Comparison of ENCODE assay signal across 16 cellular contexts in genomic region chr14:101147848-101148247, GRCh38.
A peak's percentile ranks its signal among the peaks of the same experiment; 100 is the strongest.
DNase-seq lines count a peak whose midpoint lies in the region; ATAC-seq and TF ChIP-seq lines count a peak whose summit lies in the region.
"Had no signal": no experiment of that assay in that cellular context is flagged by ENCODE, and none has a peak within 500 bp of the region (broad histone marks: within the 10 kb centered on the region; RNA-seq: fewer than 3 reads in every experiment).

No MANE protein-coding gene starts in this region.

- in situ Hi-C loops in Panc1 (cut with HindIII; ENCODE audit: low pct_unique_long_range_greater_than_20kb, low sequenced_read_pairs), result no loop called here

- H3K14ac ChIP-seq in neuronal stem cell (ENCODE audit: low read length), result no peak overlapping the region

- H3K4me1 ChIP-seq in Panc1 (ENCODE audit: control insufficient read depth, insufficient read depth, low read length) (peaks cover 3% of the 10 kb centered on the region; the same call in 1 of the 2 replicates), neuronal stem cell (ENCODE audit: control insufficient read depth in 2 of 2, insufficient read depth in 1 of 2, low read depth in 1 of 2, low read length in 2 of 2) (peaks cover 15 to 16% of the 10 kb centered on the region in 2 donors), osteoblast (ENCODE audit: insufficient read depth, low read length) (no peaks in the 10 kb centered on the region)
- H3K4me1 ChIP-seq: BE2C, HAP-1 had no signal

- H3K9me3 ChIP-seq in Panc1 (ENCODE audit: control insufficient read depth, insufficient read depth, low read depth, low read length) (no peaks in the 10 kb centered on the region), neuronal stem cell (replicated peaks in 1 of 2; ENCODE audit: control insufficient read depth in 2 of 2, insufficient read depth in 1 of 2, low read depth in 1 of 2, low read length in 2 of 2) (peaks cover 0 to 13% of the 10 kb centered on the region in 2 donors), osteoblast (ENCODE audit: low read depth, low read length) (no peaks in the 10 kb centered on the region)
- H3K9me3 ChIP-seq: BE2C, HAP-1 had no signal

- H3K27me3 ChIP-seq in Panc1 (ENCODE audit: control insufficient read depth, insufficient read depth, low read length) (no peaks in the 10 kb centered on the region), neuronal stem cell (ENCODE audit: control insufficient read depth in 3 of 3, insufficient read depth in 3 of 3, low read depth in 1 of 3, low read length in 3 of 3) (peaks cover 0 to 7% (median 0%) of the 10 kb centered on the region in 3 experiments), osteoblast (ENCODE audit: insufficient read depth, low read length) (peaks cover 20% of the 10 kb centered on the region)
- H3K27me3 ChIP-seq: BE2C had no signal

- POLR2A ChIA-PET in Panc1 (lab: Charles Lee), result no interaction called here

- intact Hi-C loops in Panc1 (cut with micrococcal nuclease; ENCODE audit: unreplicated experiment), result no loop called here
- intact Hi-C loops in activated T-helper 2 cell treated with anti-CD3 and anti-CD28 coated beads, Interferon-gamma antibody, Interleukin-2, Interleukin-4, amounts not matched to agents 10 μg/mL and 5 μg/mL and 100 μg/mL, durations not matched to agents 14 hours and 24 hours and 36 hours (cut with micrococcal nuclease), result no loop called here

- H3K18ac ChIP-seq in neuronal stem cell (ENCODE audit: low read length), result no peak overlapping the region

- no peaks in the 10 kb centered on the region for H3K36me3 ChIP-seq in Panc1 (ENCODE audit: control insufficient read depth, insufficient read depth, low read length)
- no peaks in the 10 kb centered on the region for H3K36me3 ChIP-seq in neuronal stem cell (replicated peaks in 1 of 2; ENCODE audit: control insufficient read depth in 2 of 2, insufficient read depth in 2 of 2, low read length in 2 of 2)
- H3K36me3 ChIP-seq in osteoblast (ENCODE audit: insufficient read depth, low read length), result no peaks in the 10 kb centered on the region
- H3K36me3 ChIP-seq: BE2C, HAP-1 had no signal

- H3K36me3 Mint-ChIP-seq in activated T-helper 2 cell treated with anti-CD3 and anti-CD28 coated beads, Interferon-gamma antibody, Interleukin-2, Interleukin-4, amounts not matched to agents 10 μg/mL and 5 μg/mL and 100 μg/mL, durations not matched to agents 14 hours and 24 hours and 36 hours (ENCODE audit: low read depth), result no peaks in the 10 kb centered on the region
- H3K36me3 Mint-ChIP-seq: CD4-positive, CD25-positive, alpha-beta regulatory T cell had no signal

- no peak for DNase-seq in Panc1 (ENCODE audit: low read depth, low spot score)
- peak; percentile 33 for DNase-seq in glomerular endothelial cell (ENCODE audit: extremely low read depth, low read depth, low spot score)
- DNase-seq in neuronal stem cell (ENCODE audit: low spot score), result no peak
- DNase-seq in activated T-helper 2 cell treated with anti-CD3 and anti-CD28 coated beads, Interferon-gamma antibody, Interleukin-2, Interleukin-4, amounts not matched to agents 10 μg/mL and 5 μg/mL and 100 μg/mL, durations not matched to agents 14 hours and 24 hours and 36 hours (ENCODE audit: low spot score), result no peak
- no peak for DNase-seq in osteoblast (ENCODE audit: insufficient read length, low spot score, missing footprints)
- DNase-seq: ACHN; BE2C; C1 segment of cervical spinal cord; CD4-positive, CD25-positive, alpha-beta regulatory T cell; CD8-positive, alpha-beta memory T cell; COR-L47; DMS 273 treated with DMSO at 0.1 percent for 48 hours; DMS53; GM23248 had no signal

- no peak overlapping the region for H2BK15ac ChIP-seq in neuronal stem cell (ENCODE audit: low read length)

- H3K27ac ChIP-seq in Panc1 (ENCODE audit: low read length) (peak overlapping the region; percentile 54; the same call in 1 of the 2 replicates), neuronal stem cell (replicated peaks; ENCODE audit: low read length) (no peak overlapping the region), osteoblast (ENCODE audit: low read depth, low read length) (no peak overlapping the region)
- H3K27ac ChIP-seq: GM23248 had no signal

- H2AFZ ChIP-seq in neuronal stem cell (ENCODE audit: low read length) (peak overlapping the region; percentile 58), osteoblast (ENCODE audit: low read length) (no peak overlapping the region)
- H2AFZ ChIP-seq: GM23248 had no signal

- no peak overlapping the region for H3K23ac ChIP-seq in neuronal stem cell (ENCODE audit: low read depth, low read length, poor library complexity)

- no peak overlapping the region for H2AK5ac ChIP-seq in neuronal stem cell (ENCODE audit: low read depth, low read length)

- H3K4me2 ChIP-seq in neuronal stem cell (ENCODE audit: insufficient read depth, low read length, poor library complexity, severe bottlenecking) (no peak overlapping the region), osteoblast (ENCODE audit: insufficient read depth, low read length) (no peak overlapping the region)

- CTCF ChIA-PET in Panc1 (lab: Charles Lee), result no interaction called here

- H3K79me2 ChIP-seq in osteoblast (ENCODE audit: insufficient read depth, low read length), result no peaks in the 10 kb centered on the region

- H3K4ac ChIP-seq in neuronal stem cell (ENCODE audit: low read length), result no peak overlapping the region

- H3K27ac Mint-ChIP-seq in activated T-helper 2 cell treated with anti-CD3 and anti-CD28 coated beads, Interferon-gamma antibody, Interleukin-2, Interleukin-4, amounts not matched to agents 10 μg/mL and 5 μg/mL and 100 μg/mL, durations not matched to agents 14 hours and 24 hours and 36 hours, result no peak overlapping the region
- H3K27ac Mint-ChIP-seq: CD4-positive, CD25-positive, alpha-beta regulatory T cell; CD8-positive, alpha-beta memory T cell had no signal

- H3K4me3 Mint-ChIP-seq in activated T-helper 2 cell treated with anti-CD3 and anti-CD28 coated beads, Interferon-gamma antibody, Interleukin-2, Interleukin-4, amounts not matched to agents 10 μg/mL and 5 μg/mL and 100 μg/mL, durations not matched to agents 14 hours and 24 hours and 36 hours (ENCODE audit: low read depth), result no peak overlapping the region
- H3K4me3 Mint-ChIP-seq: CD4-positive, CD25-positive, alpha-beta regulatory T cell; CD8-positive, alpha-beta memory T cell had no signal

- H2BK12ac ChIP-seq in neuronal stem cell (ENCODE audit: low read length), result no peak overlapping the region

- H3K4me1 Mint-ChIP-seq in activated T-helper 2 cell treated with anti-CD3 and anti-CD28 coated beads, Interferon-gamma antibody, Interleukin-2, Interleukin-4, amounts not matched to agents 10 μg/mL and 5 μg/mL and 100 μg/mL, durations not matched to agents 14 hours and 24 hours and 36 hours (ENCODE audit: low read depth), result no peaks in the 10 kb centered on the region
- H3K4me1 Mint-ChIP-seq: CD4-positive, CD25-positive, alpha-beta regulatory T cell; CD8-positive, alpha-beta memory T cell had no signal

- no CpG with 5 or more reads among the region's 2 CpGs for WGBS in neuronal stem cell (ENCODE audit: extremely low coverage in 2 of 2, insufficient read length in 2 of 2, insufficient replicate concordance in 1 of 2), 2 donors

- H4K20me1 ChIP-seq in osteoblast (ENCODE audit: insufficient read depth, low read length), result no peaks in the 10 kb centered on the region

- H3K4me3 ChIP-seq in Panc1 (ENCODE audit: low read depth in 2 of 2, low read length in 2 of 2) (no peak overlapping the region), neuronal stem cell (ENCODE audit: low read length in 2 of 2) (no peak overlapping the region), osteoblast (ENCODE audit: insufficient read depth, low read length) (no peak overlapping the region)
- H3K4me3 ChIP-seq: GM23248, HAP-1 had no signal

- no peak overlapping the region for H2BK120ac ChIP-seq in neuronal stem cell (ENCODE audit: low read depth, low read length)

- peaks cover 12% of the 10 kb centered on the region for H3K9me3 Mint-ChIP-seq in activated T-helper 2 cell treated with anti-CD3 and anti-CD28 coated beads, Interferon-gamma antibody, Interleukin-2, Interleukin-4, amounts not matched to agents 10 μg/mL and 5 μg/mL and 100 μg/mL, durations not matched to agents 14 hours and 24 hours and 36 hours

- no peak overlapping the region for H4K8ac ChIP-seq in neuronal stem cell (ENCODE audit: low read depth, low read length)

- no peak overlapping the region for H3K9ac ChIP-seq in neuronal stem cell (ENCODE audit: low read depth, low read length, poor library complexity)
- H3K9ac ChIP-seq: GM23248 had no signal

- ATAC-seq in Panc1 (no peak), HG03378 (IDR thresholded peaks at IDR 0.05; ENCODE audit: unreplicated experiment) (no peak)

- no peak overlapping the region for H2BK5ac ChIP-seq in neuronal stem cell (ENCODE audit: low read length)

- peaks cover 4% of the 10 kb centered on the region for H3K27me3 Mint-ChIP-seq in activated T-helper 2 cell treated with anti-CD3 and anti-CD28 coated beads, Interferon-gamma antibody, Interleukin-2, Interleukin-4, amounts not matched to agents 10 μg/mL and 5 μg/mL and 100 μg/mL, durations not matched to agents 14 hours and 24 hours and 36 hours (ENCODE audit: low read depth)

- no TSS peak for BruUV-seq in Panc1 (replicated peaks; lab: Mats Ljungman, UMichigan)

- TF ChIP-seq CTCF in Panc1 (IDR thresholded peaks at IDR 0.05) (no peak), osteoblast (IDR thresholded peaks at IDR 0.05; ENCODE audit: extremely low read depth, low read depth, low read length) (no peak)

- H3K79me1 ChIP-seq in neuronal stem cell (ENCODE audit: low read depth, low read length), result no peaks in the 10 kb centered on the region

- H4K91ac ChIP-seq in neuronal stem cell (ENCODE audit: low read depth, low read length, poor library complexity), result no peak overlapping the region
